8 cellular contexts compared by ENCODE assay signal in the genomic region with DNA sequence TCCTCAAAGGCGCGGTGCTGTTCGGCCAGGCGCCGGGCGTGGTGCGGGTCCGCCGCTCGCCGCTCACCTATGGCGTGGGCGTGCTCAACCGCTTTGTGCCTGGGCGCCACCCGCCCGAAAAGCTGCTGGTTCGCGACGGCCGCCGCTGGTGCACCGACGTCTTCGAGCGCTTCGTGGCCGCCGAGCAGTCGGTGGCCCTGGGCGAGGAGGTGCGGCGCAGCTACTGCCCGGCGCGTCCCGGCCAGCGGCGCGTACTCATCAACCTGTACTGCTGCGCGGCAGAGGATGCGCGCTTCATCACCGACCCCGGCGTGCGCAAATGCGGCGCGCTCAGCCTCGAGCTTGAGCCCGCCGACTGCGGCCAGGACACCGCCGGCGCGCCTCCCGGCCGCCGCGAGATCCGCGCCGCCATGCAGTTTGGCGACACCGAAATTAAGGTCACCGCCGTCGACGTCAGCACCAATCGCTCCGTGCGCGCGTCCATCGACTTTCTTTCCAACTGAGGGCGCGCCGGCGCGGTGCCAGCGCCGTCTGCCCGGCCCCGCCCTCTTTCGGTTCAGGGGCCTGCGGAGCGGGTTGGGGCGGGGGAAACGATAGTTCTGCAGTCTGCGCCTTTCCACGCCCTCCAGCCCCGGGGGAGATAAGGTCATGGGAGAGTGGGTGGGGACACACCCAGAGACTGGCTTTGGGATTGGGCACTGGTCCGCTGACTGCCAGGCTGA. TPM values are rescaled to one million over a fixed set of nuclear protein-coding genes. Genes with fewer than 3 reads are reported as not detected.
DNase-seq lines count a peak whose midpoint lies in the region; ATAC-seq, FAIRE-seq and TF ChIP-seq lines count a peak whose summit lies in the region.

No MANE protein-coding gene starts in this region.

- H3K4me1 Mint-ChIP-seq in MCF 10A (ENCODE audit: insufficient read depth, unreplicated experiment) = no peaks in the 10 kb centered on the region

- H3K36me3 ChIP-seq in breast epithelium (no peaks in the 10 kb centered on the region), gastrocnemius medialis (no peaks in the 10 kb centered on the region), A673 (ENCODE audit: insufficient read depth, low read length, poor library complexity, severe bottlenecking) (peaks cover 5% of the 10 kb centered on the region)

- CTCF ChIA-PET in MCF 10A (lab: Yijun Ruan, JAX) = interaction anchor here (0.6 to 5.7 kb wide), 16 partner anchors 9 to 115 kb away, joined by 3 to 65 read pairs (median 6); a partner anchor contains a TSS
- CTCF ChIA-PET in A673 (lab: Charles Lee) = interaction anchor here (0.6 kb wide), 1 partner anchor 320 kb away, joined by 3 read pairs; no protein-coding TSS in a partner anchor

- H3K4me3 ChIP-seq in breast epithelium (peak overlapping the region in 2 of 3 donors; percentile 50 to 66), gastrocnemius medialis (peak overlapping the region; percentile 23 to 44 (median 38)), A673 (ENCODE audit: low read depth, low read length, poor library complexity, severe bottlenecking) (no peak overlapping the region)

- FAIRE-seq in urothelium cell line (lab: Jason Lieb, UNC) = no peak

- no peaks in the 10 kb centered on the region for H3K9me3 Mint-ChIP-seq in MCF 10A (ENCODE audit: unreplicated experiment)

- H3K27me3 Mint-ChIP-seq in MCF 10A (ENCODE audit: insufficient read depth, unreplicated experiment) = no peaks in the 10 kb centered on the region

- peak; percentile 67 for ATAC-seq in left ventricle myocardium superior
- ATAC-seq in gastrocnemius medialis = no peak
- no peak for ATAC-seq in GM19328 (IDR thresholded peaks at IDR 0.05; ENCODE audit: unreplicated experiment)

- no peak for TF ChIP-seq CTCF in breast epithelium (IDR thresholded peaks at IDR 0.05)
- no peak for TF ChIP-seq CTCF in MCF 10A (IDR thresholded peaks at IDR 0.05; ENCODE audit: unreplicated experiment)
- no peak for TF ChIP-seq CTCF in gastrocnemius medialis (IDR thresholded peaks at IDR 0.05 in 4 of 5, conservative IDR thresholded peaks at IDR 0.05 in 1 of 5)
- TF ChIP-seq CTCF in A673 (conservative IDR thresholded peaks at IDR 0.05; ENCODE audit: low read depth, low read length) = no peak

- H3K27ac Mint-ChIP-seq in MCF 10A (ENCODE audit: low read depth, unreplicated experiment) = no peak overlapping the region

- H3K27ac ChIP-seq in breast epithelium (no peak overlapping the region), gastrocnemius medialis (no peak overlapping the region), A673 (ENCODE audit: low read depth, low read length, poor library complexity, severe bottlenecking) (no peak overlapping the region)

- H3K27me3 ChIP-seq in breast epithelium = peaks cover 7 to 21% of the 10 kb centered on the region in 2 donors
- H3K27me3 ChIP-seq in gastrocnemius medialis = peaks cover 6 to 20% (median 8%) of the 10 kb centered on the region in 3 donors
- H3K27me3 ChIP-seq in A673 (replicated peaks; ENCODE audit: insufficient read depth, low read depth, low read length, poor library complexity) = no peaks in the 10 kb centered on the region

- peaks cover 7% of the 10 kb centered on the region for H3K36me3 Mint-ChIP-seq in MCF 10A (ENCODE audit: insufficient read depth, unreplicated experiment)

- no peak overlapping the region for H3K4me3 Mint-ChIP-seq in MCF 10A (ENCODE audit: unreplicated experiment)

- in situ Hi-C loops in gastrocnemius medialis (cut with MboI; ENCODE audit: low sequenced_read_pairs in 4 of 4) = loop anchor here in 1 of 4 donors (25.0 kb wide), 1 partner anchor 335 kb away; no protein-coding TSS in a partner anchor

- POLR2A ChIA-PET in MCF 10A (lab: Yijun Ruan, JAX) = interaction anchor here (1.0 to 1.1 kb wide), 2 partner anchors 14 to 17 kb away, joined by 3 read pairs; no protein-coding TSS in a partner anchor
- POLR2A ChIA-PET in A673 (lab: Charles Lee; ENCODE audit: low non-redundant PET) = no interaction called here

- intact Hi-C loops in breast epithelium (cut with DNase I; ENCODE audit: low total_unique reads) = no loop called here
- intact Hi-C loops in MCF 10A (cut with micrococcal nuclease) = no loop called here
- intact Hi-C loops in left ventricle myocardium superior (cut with micrococcal nuclease) = no loop called here
- intact Hi-C loops in gastrocnemius medialis (cut with DNase I; ENCODE audit: low total_unique reads) = no loop called here
- intact Hi-C loops in A673 (cut with micrococcal nuclease; ENCODE audit: unreplicated experiment) = no loop called here

- H3K9me3 ChIP-seq in breast epithelium = no peaks in the 10 kb centered on the region
- no peaks in the 10 kb centered on the region for H3K9me3 ChIP-seq in gastrocnemius medialis
- H3K9me3 ChIP-seq in A673 (ENCODE audit: low read depth, low read length, poor library complexity, severe bottlenecking) = no peaks in the 10 kb centered on the region

- DNase-seq in breast epithelium (ENCODE audit: low spot score in 2 of 2) = no peak
- no peak for DNase-seq in MCF 10A (ENCODE audit: unreplicated experiment)
- peak; percentile 52 for DNase-seq in activated effector memory CD4-positive, alpha-beta T cell treated with Interleukin-2 at 50 U/mL for 16 hours
- peak; percentile 78 for DNase-seq in left ventricle myocardium superior
- no peak for DNase-seq in gastrocnemius medialis
- DNase-seq in urothelium cell line (ENCODE audit: low spot score) = no peak
- no peak for DNase-seq in A673 (ENCODE audit: low spot score)

- TF ChIP-seq POLR2A in breast epithelium (IDR thresholded peaks at IDR 0.05) (no peak), gastrocnemius medialis (IDR thresholded peaks at IDR 0.05) (no peak)

- BruUV-seq in MCF 10A (replicated peaks; lab: Mats Ljungman, UMichigan) (no TSS peak), A673 (replicated peaks; lab: Mats Ljungman, UMichigan) (no TSS peak)

- H3K4me1 ChIP-seq in breast epithelium (no peaks in the 10 kb centered on the region), gastrocnemius medialis (no peaks in the 10 kb centered on the region), A673 (ENCODE audit: insufficient read depth, low read length, poor library complexity, severe bottlenecking) (no peaks in the 10 kb centered on the region)

RNA-seq across cellular contexts. Expression of a gene that starts 15.7 kb away (rescaled TPM):
- total RNA-seq in breast epithelium = 10 to 100 TPM; 12.3 to 29.3 (median 15.7) TPM
- total RNA-seq in MCF 10A (2022) = 37.8 and 58.8 TPM in 2 replicates
- 10.3 TPM for total RNA-seq in left ventricle myocardium superior
- 10 to 100 TPM in 2 of 4 donors, 1 to 10 TPM in 2; 5.9 to 16.4 (median 9.6) TPM for total RNA-seq in gastrocnemius medialis
- total RNA-seq in A673 (2021) = 75.7 and 80.3 TPM in 2 replicates

RNA-seq across cellular contexts. Expression of a gene that starts 19.3 kb away (rescaled TPM):
- 10 to 100 TPM in 1 of 3 donors, 1 to 10 TPM in 2; 7.0 to 25.2 (median 9.3) TPM for total RNA-seq in breast epithelium
- total RNA-seq in MCF 10A (2022) = not detected in 2 replicates
- 16.2 TPM for total RNA-seq in left ventricle myocardium superior
- 1 to 10 TPM; 3.7 to 8.5 (median 5.8) TPM for total RNA-seq in gastrocnemius medialis
- not detected in 2 replicates for total RNA-seq in A673 (2021)

RNA-seq across cellular contexts. Expression of a gene that starts 29.4 kb away (rescaled TPM):
- total RNA-seq in breast epithelium = under 1 TPM in 2 of 3 donors, not detected in 1; 0.33 to 0.88 TPM
- total RNA-seq in MCF 10A (2022) = 0.32 TPM in 1 of 2 replicates, not detected in the other
- total RNA-seq in left ventricle myocardium superior = not detected
- total RNA-seq in gastrocnemius medialis = not detected
- 0.26 and 0.49 TPM in 2 replicates for total RNA-seq in A673 (2021)

RNA-seq across cellular contexts. Expression of a gene that starts 34.7 kb away (rescaled TPM):
- 10 to 100 TPM; 55.5 to 69.8 (median 68.2) TPM for total RNA-seq in breast epithelium
- 51.5 and 54.8 TPM in 2 replicates for total RNA-seq in MCF 10A (2022)
- 68.3 TPM for total RNA-seq in left ventricle myocardium superior
- 100 to 1,000 TPM in 3 of 4 donors, 10 to 100 TPM in 1; 67.5 to 186 (median 143) TPM for total RNA-seq in gastrocnemius medialis
- 101 and 108 TPM in 2 replicates for total RNA-seq in A673 (2021)

RNA-seq across cellular contexts. Expression of a gene that starts 39.4 kb away (rescaled TPM):
- total RNA-seq in breast epithelium = 10 to 100 TPM in 1 of 3 donors, 1 to 10 TPM in 2; 2.0 to 32.0 (median 6.9) TPM
- not detected in 2 replicates for total RNA-seq in MCF 10A (2022)
- total RNA-seq in left ventricle myocardium superior = 7.1 TPM
- 1 to 10 TPM in 3 of 4 donors, under 1 TPM in 1; 0.61 to 3.0 (median 2.6) TPM for total RNA-seq in gastrocnemius medialis
- total RNA-seq in A673 (2021) = not detected in 2 replicates

Comparison
In these comparisons a context has a peak if more than half of its experiments do, and no peak if none do; other contexts are left out.
1. DNase-seq: peak in activated effector memory CD4-positive, alpha-beta T cell treated with Interleukin-2 at 50 U/mL for 16 hours (single experiment) and left ventricle myocardium superior (single experiment); none in breast epithelium (0 of 2), MCF 10A (single experiment), gastrocnemius medialis (0 of 2), urothelium cell line (single experiment) and A673 (single experiment).